ENCODE assay signal across 1 cellular context in the genomic region with DNA sequence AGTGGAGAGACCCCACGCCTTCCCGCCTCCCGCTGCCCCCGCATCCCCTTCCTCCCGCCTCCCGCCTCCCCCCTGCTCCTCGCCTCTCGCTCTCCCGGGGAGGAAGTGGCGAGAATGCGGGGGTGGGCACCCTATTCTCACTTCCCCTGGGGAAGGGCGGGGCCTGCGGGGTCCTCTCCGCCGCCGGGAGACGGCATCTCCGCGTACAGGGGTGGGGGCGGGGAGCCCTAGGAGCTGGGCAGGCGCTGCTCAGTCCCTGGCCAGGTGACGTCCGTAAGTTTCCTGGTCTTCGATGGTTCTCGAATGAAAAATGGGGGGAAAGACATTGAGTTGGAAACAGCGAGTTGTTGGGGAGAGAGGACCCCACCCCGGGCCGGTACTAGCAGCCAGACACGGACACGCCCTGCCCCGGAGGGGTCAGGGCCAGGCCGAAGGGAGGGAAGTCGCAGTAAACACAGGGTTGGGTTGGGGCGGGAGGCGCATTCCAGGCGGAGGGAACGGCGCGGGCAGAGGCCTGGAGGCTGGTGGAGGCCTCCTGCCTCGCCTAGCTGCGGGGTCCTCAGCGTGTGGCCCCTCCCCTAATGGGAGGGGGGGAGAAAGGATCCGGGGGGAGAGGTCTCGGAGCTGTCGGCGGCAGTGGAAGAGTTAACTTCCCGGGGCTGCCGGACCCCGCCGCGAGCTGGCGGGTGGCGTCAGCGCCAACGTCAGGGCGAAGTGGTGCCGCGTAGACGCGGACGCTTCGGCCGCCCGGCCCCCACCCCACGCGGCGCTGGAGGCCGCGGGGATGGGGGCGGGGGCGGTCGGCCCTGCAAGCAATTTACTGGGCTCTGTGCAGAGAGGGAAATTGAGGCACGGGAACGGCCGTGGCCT.
TF ChIP-seq lines count a peak whose summit lies in the region.

No MANE protein-coding gene starts in this region.

TF ChIP-seq in liver, 16 proteins besides CTCF, POLR2A, EP300 and RAD21 (continued from another document):
- TF ChIP-seq, protein P1, sequence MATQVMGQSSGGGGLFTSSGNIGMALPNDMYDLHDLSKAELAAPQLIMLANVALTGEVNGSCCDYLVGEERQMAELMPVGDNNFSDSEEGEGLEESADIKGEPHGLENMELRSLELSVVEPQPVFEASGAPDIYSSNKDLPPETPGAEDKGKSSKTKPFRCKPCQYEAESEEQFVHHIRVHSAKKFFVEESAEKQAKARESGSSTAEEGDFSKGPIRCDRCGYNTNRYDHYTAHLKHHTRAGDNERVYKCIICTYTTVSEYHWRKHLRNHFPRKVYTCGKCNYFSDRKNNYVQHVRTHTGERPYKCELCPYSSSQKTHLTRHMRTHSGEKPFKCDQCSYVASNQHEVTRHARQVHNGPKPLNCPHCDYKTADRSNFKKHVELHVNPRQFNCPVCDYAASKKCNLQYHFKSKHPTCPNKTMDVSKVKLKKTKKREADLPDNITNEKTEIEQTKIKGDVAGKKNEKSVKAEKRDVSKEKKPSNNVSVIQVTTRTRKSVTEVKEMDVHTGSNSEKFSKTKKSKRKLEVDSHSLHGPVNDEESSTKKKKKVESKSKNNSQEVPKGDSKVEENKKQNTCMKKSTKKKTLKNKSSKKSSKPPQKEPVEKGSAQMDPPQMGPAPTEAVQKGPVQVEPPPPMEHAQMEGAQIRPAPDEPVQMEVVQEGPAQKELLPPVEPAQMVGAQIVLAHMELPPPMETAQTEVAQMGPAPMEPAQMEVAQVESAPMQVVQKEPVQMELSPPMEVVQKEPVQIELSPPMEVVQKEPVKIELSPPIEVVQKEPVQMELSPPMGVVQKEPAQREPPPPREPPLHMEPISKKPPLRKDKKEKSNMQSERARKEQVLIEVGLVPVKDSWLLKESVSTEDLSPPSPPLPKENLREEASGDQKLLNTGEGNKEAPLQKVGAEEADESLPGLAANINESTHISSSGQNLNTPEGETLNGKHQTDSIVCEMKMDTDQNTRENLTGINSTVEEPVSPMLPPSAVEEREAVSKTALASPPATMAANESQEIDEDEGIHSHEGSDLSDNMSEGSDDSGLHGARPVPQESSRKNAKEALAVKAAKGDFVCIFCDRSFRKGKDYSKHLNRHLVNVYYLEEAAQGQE (IDR thresholded peaks at IDR 0.05) = peak; percentile 53
- peak; percentile 73 to 75 for TF ChIP-seq RXRA (IDR thresholded peaks at IDR 0.05)
